ENCODE assay signal across 16 cellular contexts in the genomic region with DNA sequence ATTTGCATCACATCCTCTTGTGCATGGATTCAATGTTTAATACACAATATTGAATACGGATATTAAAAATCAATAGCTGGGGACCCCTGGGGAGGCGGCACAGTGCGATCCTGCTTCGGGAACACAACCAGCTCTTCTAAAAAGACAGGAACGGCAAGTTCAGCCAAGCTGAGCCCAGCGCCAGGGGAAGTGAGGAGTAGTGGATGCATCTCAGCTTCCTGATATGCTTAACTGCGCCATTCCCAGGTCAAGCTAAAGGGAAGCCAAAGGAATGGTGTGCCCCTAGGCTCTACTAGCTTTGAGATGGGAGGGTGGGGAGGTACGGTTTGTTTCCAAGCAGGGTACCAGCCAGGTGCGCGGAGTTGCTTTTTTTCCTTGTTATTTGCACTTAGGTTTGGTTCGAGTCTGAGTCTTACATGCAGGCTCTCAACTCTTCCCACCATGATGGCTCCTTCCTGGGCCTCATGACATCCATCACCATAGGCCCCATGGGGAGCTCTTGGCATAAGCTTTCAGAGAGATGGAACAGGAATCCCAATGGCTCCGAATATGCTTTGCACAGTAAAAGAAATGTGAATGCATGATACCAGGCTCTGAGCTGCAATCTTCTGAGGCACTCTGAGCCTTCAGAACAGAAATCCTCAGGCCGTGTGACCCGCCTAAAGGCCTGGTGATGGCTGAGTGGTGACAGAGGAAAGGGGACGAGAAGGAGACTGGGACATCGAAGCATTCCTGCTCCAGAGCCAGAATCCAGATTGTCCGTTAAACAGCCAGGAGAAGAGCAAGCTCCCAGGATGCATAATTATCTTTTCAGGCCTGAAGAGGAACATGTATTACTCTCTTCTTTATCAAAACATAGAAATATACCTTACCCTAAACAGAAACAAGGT. TPM values are rescaled to one million over a fixed set of nuclear protein-coding genes. Genes with fewer than 3 reads are reported as not detected.
DNase-seq lines count a peak whose midpoint lies in the region; ATAC-seq and TF ChIP-seq lines count a peak whose summit lies in the region.
"Had no signal": no experiment of that assay in that cellular context is flagged by ENCODE, and none has a peak within 500 bp of the region (broad histone marks: within the 10 kb centered on the region; RNA-seq: fewer than 3 reads in every experiment).

No MANE protein-coding gene starts in this region.

- H3K79me2 ChIP-seq in DOHH2 (ENCODE audit: control insufficient read depth, low read length) (no peaks in the 10 kb centered on the region), Loucy (ENCODE audit: insufficient read depth, low read length) (peaks cover 81% of the 10 kb centered on the region), osteoblast (ENCODE audit: insufficient read depth, low read length) (no peaks in the 10 kb centered on the region)

- H3K4me1 Mint-ChIP-seq in activated T-helper 2 cell treated with anti-CD3 and anti-CD28 coated beads, Interferon-gamma antibody, Interleukin-2, Interleukin-4, amounts not matched to agents 10 μg/mL and 5 μg/mL and 100 μg/mL, durations not matched to agents 14 hours and 24 hours and 36 hours (ENCODE audit: low read depth): peaks cover 13% of the 10 kb centered on the region

- H4K20me1 ChIP-seq in DOHH2 (ENCODE audit: control insufficient read depth, insufficient read depth, low read depth, low read length): no peaks in the 10 kb centered on the region
- peaks cover 3% of the 10 kb centered on the region for H4K20me1 ChIP-seq in Loucy (ENCODE audit: insufficient read depth, low read length, poor library complexity, severe bottlenecking)
- H4K20me1 ChIP-seq in osteoblast (ENCODE audit: insufficient read depth, low read length): no peaks in the 10 kb centered on the region

- H3K4me1 ChIP-seq in DOHH2 (ENCODE audit: control insufficient read depth, low read length) (peaks cover 61% of the 10 kb centered on the region), Loucy (ENCODE audit: insufficient read depth, low read length, poor library complexity, severe bottlenecking) (peaks cover 48% of the 10 kb centered on the region), right cardiac atrium (ENCODE audit: control insufficient read depth, insufficient read depth, low read length) (peaks cover 13% of the 10 kb centered on the region), osteoblast (ENCODE audit: insufficient read depth, low read length) (no peaks in the 10 kb centered on the region)

- no peak overlapping the region for H3K4me3 Mint-ChIP-seq in activated T-helper 2 cell treated with anti-CD3 and anti-CD28 coated beads, Interferon-gamma antibody, Interleukin-2, Interleukin-4, amounts not matched to agents 10 μg/mL and 5 μg/mL and 100 μg/mL, durations not matched to agents 14 hours and 24 hours and 36 hours (ENCODE audit: low read depth)
- H3K4me3 Mint-ChIP-seq: T-cell had no signal

- H2AFZ ChIP-seq in Loucy (ENCODE audit: low read length) (no peak overlapping the region), osteoblast (ENCODE audit: low read length) (no peak overlapping the region)

- DNase-seq in right cardiac atrium: peak in 1 of 3 donors; percentile 42
- peak; percentile 87 for DNase-seq in osteoblast (ENCODE audit: insufficient read length, low spot score, missing footprints)
- no peak for DNase-seq in activated T-helper 2 cell treated with anti-CD3 and anti-CD28 coated beads, Interferon-gamma antibody, Interleukin-2, Interleukin-4, amounts not matched to agents 10 μg/mL and 5 μg/mL and 100 μg/mL, durations not matched to agents 14 hours and 24 hours and 36 hours (ENCODE audit: low spot score)
- DNase-seq in NCI-H2107 treated with DMSO at 0.1 percent for 48 hours (lab: John Stamatoyannopoulos, UW; ENCODE audit: unreplicated experiment): no peak
- no peak for DNase-seq in caudate nucleus (lab: John Stamatoyannopoulos, UW)
- DNase-seq: CD4-positive, alpha-beta memory T cell; GOT3; left lung; NCI-H1105; NCI-H2171; stimulated activated CD4-positive, alpha-beta T cell treated with anti-CD3 and anti-CD28 coated beads, Interleukin-2, amount 100 ng/mL, for 24 hours; T-cell had no signal

- H3K36me3 Mint-ChIP-seq in activated T-helper 2 cell treated with anti-CD3 and anti-CD28 coated beads, Interferon-gamma antibody, Interleukin-2, Interleukin-4, amounts not matched to agents 10 μg/mL and 5 μg/mL and 100 μg/mL, durations not matched to agents 14 hours and 24 hours and 36 hours (ENCODE audit: low read depth): no peaks in the 10 kb centered on the region
- H3K36me3 Mint-ChIP-seq: CD4-positive, alpha-beta memory T cell; T-cell had no signal

- H3K27me3 Mint-ChIP-seq in activated T-helper 2 cell treated with anti-CD3 and anti-CD28 coated beads, Interferon-gamma antibody, Interleukin-2, Interleukin-4, amounts not matched to agents 10 μg/mL and 5 μg/mL and 100 μg/mL, durations not matched to agents 14 hours and 24 hours and 36 hours (ENCODE audit: low read depth): no peaks in the 10 kb centered on the region
- H3K27me3 Mint-ChIP-seq: CD4-positive, alpha-beta memory T cell had no signal

- no peaks in the 10 kb centered on the region for H3K36me3 ChIP-seq in DOHH2 (ENCODE audit: control insufficient read depth, low read length)
- no peaks in the 10 kb centered on the region for H3K36me3 ChIP-seq in Loucy (ENCODE audit: insufficient read depth, low read length)
- H3K36me3 ChIP-seq in osteoblast (ENCODE audit: insufficient read depth, low read length): no peaks in the 10 kb centered on the region
- H3K36me3 ChIP-seq: left lung, suprapubic skin had no signal

- H3K9me3 Mint-ChIP-seq in activated T-helper 2 cell treated with anti-CD3 and anti-CD28 coated beads, Interferon-gamma antibody, Interleukin-2, Interleukin-4, amounts not matched to agents 10 μg/mL and 5 μg/mL and 100 μg/mL, durations not matched to agents 14 hours and 24 hours and 36 hours: no peaks in the 10 kb centered on the region
- H3K9me3 Mint-ChIP-seq: CD4-positive, alpha-beta memory T cell; T-cell had no signal

- H3K9ac ChIP-seq in Loucy (ENCODE audit: low read depth, low read length, poor library complexity, severe bottlenecking): peak overlapping the region; percentile 96

- H3K9me3 ChIP-seq in DOHH2 (ENCODE audit: control insufficient read depth, insufficient read depth, low read length) (no peaks in the 10 kb centered on the region), Loucy (ENCODE audit: insufficient read depth, low read depth, low read length) (no peaks in the 10 kb centered on the region), right cardiac atrium (ENCODE audit: control insufficient read depth, low read length) (no peaks in the 10 kb centered on the region), osteoblast (ENCODE audit: low read depth, low read length) (no peaks in the 10 kb centered on the region)
- H3K9me3 ChIP-seq: left lung, suprapubic skin had no signal

- H3K27ac Mint-ChIP-seq in activated T-helper 2 cell treated with anti-CD3 and anti-CD28 coated beads, Interferon-gamma antibody, Interleukin-2, Interleukin-4, amounts not matched to agents 10 μg/mL and 5 μg/mL and 100 μg/mL, durations not matched to agents 14 hours and 24 hours and 36 hours: no peak overlapping the region
- H3K27ac Mint-ChIP-seq: T-cell had no signal

- H3F3A ChIP-seq in DOHH2 (ENCODE audit: control insufficient read depth, insufficient read depth) (0 out of 2 replicates have a peak, but pooled peaks cover 3% of the 10 kb centered on the region), Loucy (ENCODE audit: low read depth) (no peaks in the 10 kb centered on the region)

- no peak for ATAC-seq in right cardiac atrium
- ATAC-seq: activated CD4-positive, CD25-positive, alpha-beta regulatory T cell treated with anti-CD3 and anti-CD28 coated beads, Interleukin-2, amount 50 U/mL, for 24 hours; left lung; T-cell had no signal

- H3K4me3 ChIP-seq in DOHH2 (ENCODE audit: low read length) (0 out of 2 replicates have a peak overlapping the region, but pooled peaks have one; percentile 15), Loucy (ENCODE audit: low read length, poor library complexity, severe bottlenecking) (peak overlapping the region; percentile 80), right cardiac atrium (ENCODE audit: low read length) (no peak overlapping the region), osteoblast (ENCODE audit: insufficient read depth, low read length) (no peak overlapping the region)
- H3K4me3 ChIP-seq: left lung, suprapubic skin had no signal

- H3K27ac ChIP-seq in DOHH2 (ENCODE audit: low read depth, low read length): no peak overlapping the region
- peak overlapping the region; percentile 39 for H3K27ac ChIP-seq in right cardiac atrium (ENCODE audit: low read length)
- H3K27ac ChIP-seq in osteoblast (ENCODE audit: low read depth, low read length): no peak overlapping the region
- no peak overlapping the region for H3K27ac ChIP-seq in caudate nucleus (ENCODE audit: low read depth, low read length)
- H3K27ac ChIP-seq: left lung, suprapubic skin had no signal

- H3K4me2 ChIP-seq in DOHH2 (ENCODE audit: low read length) (peak overlapping the region; percentile 55), Loucy (ENCODE audit: low read depth, low read length, poor library complexity, severe bottlenecking) (peak overlapping the region; percentile 87), osteoblast (ENCODE audit: insufficient read depth, low read length) (no peak overlapping the region)

- peaks cover 4% of the 10 kb centered on the region for H3K27me3 ChIP-seq in DOHH2 (ENCODE audit: control insufficient read depth, low read length)
- no peaks in the 10 kb centered on the region for H3K27me3 ChIP-seq in Loucy (ENCODE audit: insufficient read depth, low read length, poor library complexity, severe bottlenecking)
- no peaks in the 10 kb centered on the region for H3K27me3 ChIP-seq in right cardiac atrium (ENCODE audit: control insufficient read depth, insufficient read depth)
- H3K27me3 ChIP-seq in osteoblast (ENCODE audit: insufficient read depth, low read length): peaks cover 70% of the 10 kb centered on the region
- H3K27me3 ChIP-seq: suprapubic skin had no signal

- WGBS in right cardiac atrium: 48% methylated on average over 17 of the region's 17 CpGs

- intact Hi-C loops in right cardiac atrium (cut with DNase I): loop anchor here (5.0 to 10.0 kb wide), 6 partner anchors 37 to 135 kb away; a partner anchor contains a TSS
- intact Hi-C loops in activated T-helper 2 cell treated with anti-CD3 and anti-CD28 coated beads, Interferon-gamma antibody, Interleukin-2, Interleukin-4, amounts not matched to agents 10 μg/mL and 5 μg/mL and 100 μg/mL, durations not matched to agents 14 hours and 24 hours and 36 hours (cut with micrococcal nuclease): loop anchor here (5.0 kb wide), 1 partner anchor 137 kb away; no protein-coding TSS in a partner anchor

- H3K9me2 ChIP-seq in DOHH2 (replicated peaks; ENCODE audit: control insufficient read depth, low read length): no peaks in the 10 kb centered on the region
- H3K9me2 ChIP-seq in Loucy (replicated peaks; ENCODE audit: low read depth, low read length): no peaks in the 10 kb centered on the region

- no peak for TF ChIP-seq CTCF in DOHH2 (IDR thresholded peaks at IDR 0.05; ENCODE audit: low read depth, low read length, poor library complexity, severe bottlenecking)
- no peak for TF ChIP-seq CTCF in Loucy (conservative IDR thresholded peaks at IDR 0.05; ENCODE audit: low read length)
- no peak for TF ChIP-seq CTCF in osteoblast (IDR thresholded peaks at IDR 0.05; ENCODE audit: extremely low read depth, low read depth, low read length)

RNA-seq across cellular contexts. Expression of a gene that starts 51.8 kb away (rescaled TPM):
- 10 to 100 TPM; 18.1 to 30.1 (median 20.5) TPM for total RNA-seq in right cardiac atrium
- 11.1 TPM for polyA plus RNA-seq in right cardiac atrium
- 14.7 and 14.8 TPM in 2 replicates for total RNA-seq in osteoblast
- 74.6 and 82.2 TPM in 2 replicates for total RNA-seq in activated T-helper 2 cell treated with anti-CD3 and anti-CD28 coated beads, Interferon-gamma antibody, Interleukin-2, Interleukin-4, amounts not matched to agents 10 μg/mL and 5 μg/mL and 100 μg/mL, durations not matched to agents 14 hours and 24 hours and 36 hours

Comparison
In these comparisons a context has a peak if more than half of its experiments do, and no peak if none do; other contexts are left out.
1. H3K4me3 ChIP-seq: peak in DOHH2 (single experiment) and Loucy (single experiment); none in right cardiac atrium (single experiment) and osteoblast (single experiment).